Comparison of ENCODE assay signal across 15 cellular contexts in genomic region chr9:126474201-126474765, GRCh38.
DNase-seq lines count a peak whose midpoint lies in the region; ATAC-seq and TF ChIP-seq lines count a peak whose summit lies in the region.
"Had no signal": no experiment of that assay in that cellular context is flagged by ENCODE, and none has a peak within 500 bp of the region (broad histone marks: within the 10 kb centered on the region; RNA-seq: fewer than 3 reads in every experiment).

No MANE protein-coding gene starts in this region.

- peak overlapping the region in 8 of 10 donors; percentile 11 to 55 (median 48) for H3K27ac Mint-ChIP-seq in naive thymus-derived CD8-positive, alpha-beta T cell

- H3K27me3 Mint-ChIP-seq in naive thymus-derived CD8-positive, alpha-beta T cell, result no peaks in the 10 kb centered on the region

- H3K36me3 Mint-ChIP-seq in naive thymus-derived CD8-positive, alpha-beta T cell, result peaks cover 2 to 13% (median 4%) of the 10 kb centered on the region in 3 donors

- POLR2A ChIA-PET in naive thymus-derived CD8-positive, alpha-beta T cell (lab: Charles Lee), result interaction anchor here (0.8 to 5.5 kb wide), 4 partner anchors 16 to 147 kb away, joined by 3 to 25 read pairs (median 5); partner anchors contain the start of gene MVB12B

- peak overlapping the region in 2 of 10 donors; percentile 8 to 70 for H3K4me3 Mint-ChIP-seq in naive thymus-derived CD8-positive, alpha-beta T cell

- H3K4me3 ChIP-seq in AG09309 (ENCODE audit: control insufficient read depth, low read depth, low read length) (no peak overlapping the region; the same call in 1 of the 2 replicates), choroid plexus epithelial cell (ENCODE audit: low read depth, low read length) (peak overlapping the region; percentile 2)
- H3K4me3 ChIP-seq: lung had no signal

- peaks cover 0 to 2% (median 0%) of the 10 kb centered on the region in 9 donors for H3K9me3 Mint-ChIP-seq in naive thymus-derived CD8-positive, alpha-beta T cell

- TF ChIP-seq CTCF in AG09309 (IDR thresholded peaks at IDR 0.05; ENCODE audit: control insufficient read depth, insufficient read depth, low read depth, low read length, missing control alignments), result no peak
- TF ChIP-seq CTCF in choroid plexus epithelial cell (conservative IDR thresholded peaks at IDR 0.05; ENCODE audit: low read depth, low read length), result no peak

- ATAC-seq in naive thymus-derived CD8-positive, alpha-beta T cell, result no peak
- no peak for ATAC-seq in GM18858 (IDR thresholded peaks at IDR 0.05; ENCODE audit: unreplicated experiment)

- H3K4me1 Mint-ChIP-seq in naive thymus-derived CD8-positive, alpha-beta T cell, result peaks cover 56 to 98% (median 76%) of the 10 kb centered on the region in 4 donors

- DNase-seq in AG09309 (ENCODE audit: low read depth) (peak; percentile 24), LHCN-M2 (ENCODE audit: low read depth) (peak; percentile 71), choroid plexus epithelial cell (ENCODE audit: low read depth) (peak; percentile 76), NCI-H2107 treated with DMSO at 0.1 percent for 48 hours (lab: John Stamatoyannopoulos, UW; ENCODE audit: unreplicated experiment) (no peak), NCI-H524 treated with DMSO at 0.1 percent for 48 hours (lab: John Stamatoyannopoulos, UW) (no peak), T-helper 1 cell (no peak)
- DNase-seq in naive thymus-derived CD8-positive, alpha-beta T cell, result no peak
- DNase-seq: activated CD8-positive, alpha-beta memory T cell treated with anti-CD3 and anti-CD28 coated beads, Interleukin-2, amount 50 U/mL, for 48 hours; hypothalamus; KBM-7; NCI-H146; NCI-H774; occipital lobe had no signal

Comparison
In these comparisons a context has a peak if more than half of its experiments do, and no peak if none do; other contexts are left out.
1. DNase-seq: peak in AG09309 (single experiment), LHCN-M2 (single experiment) and choroid plexus epithelial cell (single experiment); none in naive thymus-derived CD8-positive, alpha-beta T cell (0 of 10), NCI-H2107 treated with DMSO at 0.1 percent for 48 hours (single experiment), NCI-H524 treated with DMSO at 0.1 percent for 48 hours (single experiment) and T-helper 1 cell (0 of 5).